In genomic region chr5:151110122-151110681, GRCh38 we compare ENCODE assay signal across 15 cellular contexts. TPM values are rescaled to one million over a fixed set of nuclear protein-coding genes. Genes with fewer than 3 reads are reported as not detected.
A peak's percentile ranks its signal among the peaks of the same experiment; 100 is the strongest.
DNase-seq lines count a peak whose midpoint lies in the region; ATAC-seq and TF ChIP-seq lines count a peak whose summit lies in the region.
"Had no signal": no experiment of that assay in that cellular context is flagged by ENCODE, and none has a peak within 500 bp of the region (broad histone marks: within the 10 kb centered on the region; RNA-seq: fewer than 3 reads in every experiment).

No MANE protein-coding gene starts in this region.

- in situ Hi-C loops in gastrocnemius medialis (cut with MboI; ENCODE audit: low sequenced_read_pairs in 4 of 4), result loop anchor here in 1 of 4 donors (5.0 kb wide), 1 partner anchor 58 kb away; no protein-coding TSS in a partner anchor

- peak; percentile 12 for TF ChIP-seq POLR2A in GM19193 (IDR thresholded peaks at IDR 0.05; ENCODE audit: extremely low read depth, insufficient read depth, insufficient read length)
- no peak for TF ChIP-seq POLR2A in gastrocnemius medialis (IDR thresholded peaks at IDR 0.05)

- ATAC-seq in activated CD4-positive, CD25-positive, alpha-beta regulatory T cell treated with anti-CD3 and anti-CD28 coated beads, Interleukin-2, amount 50 U/mL, for 24 hours, result peak; percentile 35 to 51
- ATAC-seq in T-helper 17 cell, result no peak
- ATAC-seq in gastrocnemius medialis, result peak; percentile 57 to 71

- H3K36me3 Mint-ChIP-seq in T-helper 17 cell (ENCODE audit: low read depth), result peaks cover 15% of the 10 kb centered on the region

- no peak overlapping the region for H3K4me3 Mint-ChIP-seq in T-helper 17 cell
- H3K4me3 Mint-ChIP-seq: immature natural killer cell, type B pancreatic cell had no signal

- H3K4me1 Mint-ChIP-seq in T-helper 17 cell, result peaks cover 14% of the 10 kb centered on the region

- intact Hi-C loops in gastrocnemius medialis (cut with DNase I; ENCODE audit: low total_unique reads), result loop anchor here (10.0 kb wide), 1 partner anchor 325 kb away; no protein-coding TSS in a partner anchor

- no peaks in the 10 kb centered on the region for H3K27me3 Mint-ChIP-seq in T-helper 17 cell
- H3K27me3 Mint-ChIP-seq: type B pancreatic cell had no signal

- peak overlapping the region; percentile 78 for H3K27ac Mint-ChIP-seq in T-helper 17 cell
- H3K27ac Mint-ChIP-seq: type B pancreatic cell had no signal

- H3K27ac ChIP-seq in gastrocnemius medialis, result peak overlapping the region; percentile 75 to 88 (median 80)

- H3K27me3 ChIP-seq in gastrocnemius medialis, result no peaks in the 10 kb centered on the region

- no peaks in the 10 kb centered on the region for H3K9me3 ChIP-seq in T-helper 17 cell (ENCODE audit: control insufficient read depth, low read length, poor library complexity, severe bottlenecking)
- no peaks in the 10 kb centered on the region for H3K9me3 ChIP-seq in gastrocnemius medialis

- no peak for DNase-seq in activated CD4-positive, CD25-positive, alpha-beta regulatory T cell treated with anti-CD3 and anti-CD28 coated beads, Interleukin-2, amount 50 U/mL, for 72 hours
- DNase-seq in T-helper 17 cell (no peak), gastrocnemius medialis (peak in 1 of 2 donors; percentile 51), OCI-M1 (lab: John Stamatoyannopoulos, UW) (no peak), NAMALWA (ENCODE audit: low spot score) (no peak)
- DNase-seq in stimulated activated naive CD4-positive, alpha-beta T cell treated with Interleukin-2 at 50 U/mL for 16 hours (lab: John Stamatoyannopoulos, UW), result no peak
- DNase-seq: 8988T, DMS 273 treated with DMSO at 0.1 percent for 48 hours, foreskin fibroblast, immature natural killer cell, NCI-H446, RPMI8226 had no signal

- TF ChIP-seq CTCF in gastrocnemius medialis (IDR thresholded peaks at IDR 0.05 in 4 of 5, conservative IDR thresholded peaks at IDR 0.05 in 1 of 5), result peak in 2 of 5 experiments; percentile 14 to 41

- H3K4me1 ChIP-seq in gastrocnemius medialis, result peaks cover 42 to 52% of the 10 kb centered on the region in 2 donors

- no peak overlapping the region for H3K4me3 ChIP-seq in gastrocnemius medialis

- peaks cover 0 to 27% of the 10 kb centered on the region in 2 donors for H3K36me3 ChIP-seq in gastrocnemius medialis

RNA-seq across cellular contexts. Expression of gene TNIP1, which starts 29.4 kb away (rescaled TPM):
- total RNA-seq in T-helper 17 cell (100 to 1,000 TPM; 227 to 245 TPM), gastrocnemius medialis (100 to 1,000 TPM; 112 to 228 (median 188) TPM)

RNA-seq across cellular contexts. Expression of gene ANXA6, which starts 47.4 kb away (rescaled TPM):
- total RNA-seq in T-helper 17 cell, result 100 to 1,000 TPM; 258 to 307 TPM
- 100 to 1,000 TPM in 3 of 4 donors, 10 to 100 TPM in 1; 91.6 to 164 (median 142) TPM for total RNA-seq in gastrocnemius medialis
